ENCODE assay signal across 1 cellular context in genomic region chr14:29716150-29716549, GRCh38.
TF ChIP-seq lines count a peak whose summit lies in the region.

No MANE protein-coding gene starts in this region.

TF ChIP-seq in IMR-90, 13 proteins besides CTCF, POLR2A, EP300 and RAD21 (continued from another document):
- TF ChIP-seq, protein P1, sequence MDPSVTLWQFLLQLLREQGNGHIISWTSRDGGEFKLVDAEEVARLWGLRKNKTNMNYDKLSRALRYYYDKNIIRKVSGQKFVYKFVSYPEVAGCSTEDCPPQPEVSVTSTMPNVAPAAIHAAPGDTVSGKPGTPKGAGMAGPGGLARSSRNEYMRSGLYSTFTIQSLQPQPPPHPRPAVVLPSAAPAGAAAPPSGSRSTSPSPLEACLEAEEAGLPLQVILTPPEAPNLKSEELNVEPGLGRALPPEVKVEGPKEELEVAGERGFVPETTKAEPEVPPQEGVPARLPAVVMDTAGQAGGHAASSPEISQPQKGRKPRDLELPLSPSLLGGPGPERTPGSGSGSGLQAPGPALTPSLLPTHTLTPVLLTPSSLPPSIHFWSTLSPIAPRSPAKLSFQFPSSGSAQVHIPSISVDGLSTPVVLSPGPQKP (IDR thresholded peaks at IDR 0.05; ENCODE audit: borderline replicate concordance, low read depth, low read length), result no peak
TF ChIP-seq in IMR-90: peak in this region for 0.
